ENCODE assay signal across 8 cellular contexts in the genomic region with DNA sequence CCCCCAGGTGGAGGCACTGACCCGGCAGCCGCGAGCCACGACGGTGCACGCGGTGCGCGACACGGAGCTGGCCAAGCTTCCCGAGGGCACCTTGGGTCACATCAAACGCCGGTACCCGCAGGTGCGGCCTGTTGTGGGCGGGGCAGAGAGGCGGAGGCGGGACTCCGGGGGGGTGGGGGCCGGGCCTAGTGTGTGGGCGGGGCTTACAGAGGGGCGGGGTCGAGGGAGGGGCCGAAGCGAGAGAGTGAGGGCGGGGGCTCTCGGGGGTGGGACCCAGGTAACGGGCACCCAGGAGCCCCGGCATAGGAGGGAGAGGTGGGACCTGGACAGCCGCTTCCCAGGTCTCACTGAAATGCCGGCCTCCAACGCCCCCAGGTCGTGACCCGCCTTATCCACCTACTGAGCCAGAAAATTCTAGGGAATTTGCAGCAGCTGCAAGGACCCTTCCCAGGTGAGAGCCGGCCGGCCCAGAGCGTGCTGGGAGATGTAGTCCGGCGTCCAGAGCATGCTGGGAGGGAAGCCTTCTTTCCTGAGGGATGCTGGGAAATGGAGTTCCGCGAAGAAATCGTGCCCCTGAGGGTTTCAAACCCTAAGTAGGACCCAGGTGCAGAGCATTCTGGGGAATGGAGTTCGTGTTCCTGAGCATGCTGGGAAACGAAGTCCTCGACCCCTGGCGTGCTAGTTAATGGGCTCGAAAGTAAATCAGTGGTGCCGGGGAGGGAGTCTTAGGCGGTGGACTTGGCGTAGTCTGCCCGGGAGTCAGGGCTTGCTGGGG. TPM values are rescaled to one million over a fixed set of nuclear protein-coding genes. Genes with fewer than 3 reads are reported as not detected.
DNase-seq lines count a peak whose midpoint lies in the region; ATAC-seq lines count a peak whose summit lies in the region.

No MANE protein-coding gene starts in this region.

- no peak overlapping the region for H3K27ac ChIP-seq in naive thymus-derived CD4-positive, alpha-beta T cell (ENCODE audit: low read depth, low read length)

- no peak overlapping the region for H3K4me3 Mint-ChIP-seq in activated CD4-positive, alpha-beta T cell treated with anti-CD3 and anti-CD28 coated beads, Interleukin-2, amount 10 ng/mL, durations not matched to agents 24 days and 14 days
- H3K4me3 Mint-ChIP-seq in naive thymus-derived CD4-positive, alpha-beta T cell, result peak overlapping the region in 4 of 10 donors; percentile 35 to 74 (median 44)

- no peak overlapping the region for H3K4me3 ChIP-seq in naive thymus-derived CD4-positive, alpha-beta T cell (ENCODE audit: low read length)

- no peak overlapping the region for H3K27ac Mint-ChIP-seq in activated CD4-positive, alpha-beta T cell treated with anti-CD3 and anti-CD28 coated beads, Interleukin-2, amount 10 ng/mL, durations not matched to agents 24 days and 14 days
- H3K27ac Mint-ChIP-seq in naive thymus-derived CD4-positive, alpha-beta T cell, result peak overlapping the region in 1 of 9 donors; percentile 32

- H3K9me3 Mint-ChIP-seq in activated CD4-positive, alpha-beta T cell treated with anti-CD3 and anti-CD28 coated beads, Interleukin-2, amount 10 ng/mL, durations not matched to agents 24 days and 14 days, result no peaks in the 10 kb centered on the region
- H3K9me3 Mint-ChIP-seq in naive thymus-derived CD4-positive, alpha-beta T cell, result no peaks in the 10 kb centered on the region

- H3K27me3 Mint-ChIP-seq in activated CD4-positive, alpha-beta T cell treated with anti-CD3 and anti-CD28 coated beads, Interleukin-2, amount 10 ng/mL, durations not matched to agents 24 days and 14 days, result no peaks in the 10 kb centered on the region
- no peaks in the 10 kb centered on the region for H3K27me3 Mint-ChIP-seq in naive thymus-derived CD4-positive, alpha-beta T cell

- H3K36me3 Mint-ChIP-seq in activated CD4-positive, alpha-beta T cell treated with anti-CD3 and anti-CD28 coated beads, Interleukin-2, amount 10 ng/mL, durations not matched to agents 24 days and 14 days (ENCODE audit: low read depth), result peaks cover 26% of the 10 kb centered on the region
- peaks cover 0 to 17% (median 8%) of the 10 kb centered on the region in 5 donors for H3K36me3 Mint-ChIP-seq in naive thymus-derived CD4-positive, alpha-beta T cell

- intact Hi-C loops in activated CD4-positive, alpha-beta T cell treated with anti-CD3 and anti-CD28 coated beads, Interleukin-2, amount 10 ng/mL, durations not matched to agents 24 days and 14 days (cut with micrococcal nuclease), result no loop called here
- intact Hi-C loops in naive thymus-derived CD4-positive, alpha-beta T cell (cut with micrococcal nuclease), result no loop called here

- CTCF ChIA-PET in naive thymus-derived CD4-positive, alpha-beta T cell (lab: Charles Lee), result interaction anchor here (1.4 kb wide), 1 partner anchor 17 kb away, joined by 6 read pairs; no protein-coding TSS in a partner anchor

- H3K4me1 ChIP-seq in naive thymus-derived CD4-positive, alpha-beta T cell (ENCODE audit: control insufficient read depth in 2 of 2, insufficient read depth in 2 of 2, low read length in 2 of 2), result no peaks in the 10 kb centered on the region

- POLR2A ChIA-PET in naive thymus-derived CD4-positive, alpha-beta T cell (lab: Charles Lee), result no interaction called here

- no peaks in the 10 kb centered on the region for H3K9me3 ChIP-seq in naive thymus-derived CD4-positive, alpha-beta T cell (ENCODE audit: control insufficient read depth in 2 of 3, low read length in 3 of 3)

- ATAC-seq in naive thymus-derived CD4-positive, alpha-beta T cell, result peak; percentile 76
- ATAC-seq in HG02938 (IDR thresholded peaks at IDR 0.05; ENCODE audit: unreplicated experiment) (no peak), HG03139 (IDR thresholded peaks at IDR 0.05; ENCODE audit: unreplicated experiment) (no peak)

- H3K36me3 ChIP-seq in naive thymus-derived CD4-positive, alpha-beta T cell (ENCODE audit: control insufficient read depth in 2 of 3, insufficient read depth in 3 of 3, low read length in 3 of 3), result peaks cover 0 to 41% (median 4%) of the 10 kb centered on the region in 3 experiments

- DNase-seq in stimulated activated naive CD4-positive, alpha-beta T cell (lab: John Stamatoyannopoulos, UW), result peak in 5 of 6 experiments; percentile 13 to 42 (median 15)
- no peak for DNase-seq in stimulated activated naive CD4-positive, alpha-beta T cell treated with Interleukin-2 at 50 U/mL for 16 hours (lab: John Stamatoyannopoulos, UW)
- DNase-seq in activated CD4-positive, alpha-beta T cell treated with anti-CD3 and anti-CD28 coated beads, Interleukin-2, amount 10 ng/mL, durations not matched to agents 24 days and 14 days, result peak; percentile 65
- DNase-seq in fibroblast of peridontal ligament (ENCODE audit: extremely low read depth) (peak; percentile 9), NCI-H1105 (lab: John Stamatoyannopoulos, UW) (no peak)
- DNase-seq in naive thymus-derived CD4-positive, alpha-beta T cell, result peak in 6 of 9 donors; percentile 21 to 56 (median 42)

- peaks cover 3% of the 10 kb centered on the region for H3K4me1 Mint-ChIP-seq in activated CD4-positive, alpha-beta T cell treated with anti-CD3 and anti-CD28 coated beads, Interleukin-2, amount 10 ng/mL, durations not matched to agents 24 days and 14 days
- H3K4me1 Mint-ChIP-seq in naive thymus-derived CD4-positive, alpha-beta T cell, result peaks cover 4 to 8% (median 4%) of the 10 kb centered on the region in 7 donors

- no peaks in the 10 kb centered on the region for H3K27me3 ChIP-seq in naive thymus-derived CD4-positive, alpha-beta T cell (ENCODE audit: control insufficient read depth in 2 of 2, insufficient read depth in 2 of 2, low read length in 2 of 2)

RNA-seq across cellular contexts. Expression of a gene that starts 15.7 kb away (rescaled TPM):
- total RNA-seq in activated CD4-positive, alpha-beta T cell treated with anti-CD3 and anti-CD28 coated beads, Interleukin-2, amount 10 ng/mL, durations not matched to agents 24 days and 14 days, result 122 and 125 TPM in 2 replicates
- 100 to 1,000 TPM in 4 of 5 experiments, 10 to 100 TPM in 1; 82.0 to 157 (median 133) TPM for total RNA-seq in naive thymus-derived CD4-positive, alpha-beta T cell
- polyA plus RNA-seq in naive thymus-derived CD4-positive, alpha-beta T cell, result 10 to 100 TPM in 1 of 2 donors, 1 to 10 TPM in 1; 5.3 to 12.7 TPM

RNA-seq across cellular contexts. Expression of a gene that starts 28.8 kb away (rescaled TPM):
- total RNA-seq in activated CD4-positive, alpha-beta T cell treated with anti-CD3 and anti-CD28 coated beads, Interleukin-2, amount 10 ng/mL, durations not matched to agents 24 days and 14 days, result 13.3 and 13.7 TPM in 2 replicates
- total RNA-seq in naive thymus-derived CD4-positive, alpha-beta T cell, result 10 to 100 TPM; 13.8 to 49.2 (median 18.1) TPM
- polyA plus RNA-seq in naive thymus-derived CD4-positive, alpha-beta T cell, result 10 to 100 TPM in 1 of 2 donors, 1 to 10 TPM in 1; 8.8 to 11.7 TPM

RNA-seq across cellular contexts. Expression of a gene that starts 35.3 kb away (rescaled TPM):
- 5.1 and 5.7 TPM in 2 replicates for total RNA-seq in activated CD4-positive, alpha-beta T cell treated with anti-CD3 and anti-CD28 coated beads, Interleukin-2, amount 10 ng/mL, durations not matched to agents 24 days and 14 days
- 10 to 100 TPM in 1 of 5 experiments, 1 to 10 TPM in 4; 5.7 to 10.1 (median 7.2) TPM for total RNA-seq in naive thymus-derived CD4-positive, alpha-beta T cell
- polyA plus RNA-seq in naive thymus-derived CD4-positive, alpha-beta T cell, result 1 to 10 TPM; 1.4 to 2.6 TPM

RNA-seq across cellular contexts. Expression of a gene that starts 44.5 kb away (rescaled TPM):
- total RNA-seq in activated CD4-positive, alpha-beta T cell treated with anti-CD3 and anti-CD28 coated beads, Interleukin-2, amount 10 ng/mL, durations not matched to agents 24 days and 14 days, result 0.09 and 0.69 TPM in 2 replicates
- under 1 TPM in 4 of 5 experiments, not detected in 1; 0.16 to 0.76 (median 0.35) TPM for total RNA-seq in naive thymus-derived CD4-positive, alpha-beta T cell
- under 1 TPM; 0.06 to 0.07 TPM for polyA plus RNA-seq in naive thymus-derived CD4-positive, alpha-beta T cell

Comparison
In these comparisons a context has a peak if more than half of its experiments do, and no peak if none do; other contexts are left out.
1. DNase-seq: peak in stimulated activated naive CD4-positive, alpha-beta T cell (5 of 6), activated CD4-positive, alpha-beta T cell treated with anti-CD3 and anti-CD28 coated beads, Interleukin-2, amount 10 ng/mL, durations not matched to agents 24 days and 14 days (single experiment), fibroblast of peridontal ligament (single experiment) and naive thymus-derived CD4-positive, alpha-beta T cell (6 of 9); none in stimulated activated naive CD4-positive, alpha-beta T cell treated with Interleukin-2 at 50 U/mL for 16 hours (single experiment) and NCI-H1105 (single experiment).